Comparison of ENCODE assay signal across 19 cellular contexts in the genomic region with DNA sequence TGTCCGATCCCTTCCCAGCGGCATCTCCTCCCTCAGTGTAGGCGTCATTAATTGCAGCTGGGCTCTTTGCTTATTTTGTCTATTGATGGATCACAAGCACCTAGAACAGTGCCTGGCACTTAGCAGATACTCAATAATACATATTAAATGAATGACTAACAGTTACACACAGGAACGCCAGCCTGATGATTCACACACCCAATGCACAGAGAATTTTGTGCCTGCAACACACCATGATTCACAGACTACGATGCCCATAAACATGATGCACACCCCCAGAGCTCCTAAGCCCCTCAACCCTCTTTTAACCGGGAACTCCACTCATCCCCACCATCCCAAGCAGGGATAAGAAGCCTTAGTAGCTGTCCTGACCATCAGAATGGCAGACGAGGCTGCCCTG.
A peak's percentile ranks its signal among the peaks of the same experiment; 100 is the strongest.
DNase-seq lines count a peak whose midpoint lies in the region; ATAC-seq and TF ChIP-seq lines count a peak whose summit lies in the region.
"Had no signal": no experiment of that assay in that cellular context is flagged by ENCODE, and none has a peak within 500 bp of the region (broad histone marks: within the 10 kb centered on the region; RNA-seq: fewer than 3 reads in every experiment).

No MANE protein-coding gene starts in this region.

- H3K79me2 ChIP-seq in SK-N-SH (ENCODE audit: insufficient read depth), result no peaks in the 10 kb centered on the region

- H3K27me3 Mint-ChIP-seq in immature natural killer cell (ENCODE audit: low read depth in 3 of 3), result peaks cover 5 to 27% (median 15%) of the 10 kb centered on the region in 3 donors

- H3K27ac ChIP-seq in SK-N-SH (ENCODE audit: low read depth in 2 of 2, low read length in 1 of 2), result no peak overlapping the region
- no peak overlapping the region for H3K27ac ChIP-seq in RWPE1
- H3K27ac ChIP-seq: upper lobe of right lung had no signal

- H3K9me2 ChIP-seq in SK-N-SH, result no peaks in the 10 kb centered on the region

- no peak for TF ChIP-seq EP300 in SK-N-SH (IDR thresholded peaks at IDR 0.05; ENCODE audit: borderline replicate concordance in 1 of 2, low read depth in 1 of 2, low read length in 1 of 2)

- H3K9me3 ChIP-seq in SK-N-SH, result no peaks in the 10 kb centered on the region
- H3K9me3 ChIP-seq: upper lobe of right lung had no signal

- ATAC-seq in SK-N-SH treated with all-trans-retinoic acid at 6 μM for 48 hours, result no peak
- no peak for ATAC-seq in stimulated activated effector memory CD8-positive, alpha-beta T cell treated with anti-CD3 and anti-CD28 coated beads, Interleukin-12 subunit alpha, Interleukin-12 subunit beta, amount 100 ng/mL, for 72 hours

- no peak overlapping the region for H3K4me2 ChIP-seq in SK-N-SH
- H3K4me2 ChIP-seq: GM23338 had no signal

- H4K20me1 ChIP-seq in SK-N-SH (ENCODE audit: insufficient read depth), result no peaks in the 10 kb centered on the region

- H3K4me3 ChIP-seq in SK-N-SH (ENCODE audit: low read depth in 2 of 2, low read length in 1 of 2) (no peak overlapping the region), fibroblast of mammary gland (ENCODE audit: control insufficient read depth, low read depth, low read length) (no peak overlapping the region)
- H3K4me3 ChIP-seq: GM23338, upper lobe of right lung had no signal

- H2AFZ ChIP-seq in SK-N-SH (ENCODE audit: low read depth), result no peak overlapping the region
- H2AFZ ChIP-seq: GM23338 had no signal

- CTCF ChIA-PET in SK-N-SH (lab: Yijun Ruan, JAX), result interaction anchor here (0.9 to 8.3 kb wide), 18 partner anchors 12 to 598 kb away, joined by 3 to 93 read pairs (median 11); a partner anchor contains a TSS
- CTCF ChIA-PET in RWPE1 (lab: Yijun Ruan, JAX), result interaction anchor here (0.6 to 2.6 kb wide), 3 partner anchors 19 to 358 kb away, joined by 3 to 12 read pairs (median 3); no protein-coding TSS in a partner anchor

- 51% methylated on average over 6 of the region's 7 CpGs for WGBS in SK-N-SH (ENCODE audit: low lambda C conversion rate)

- POLR2A ChIA-PET in SK-N-SH (lab: Yijun Ruan, JAX) (no interaction called here), RWPE1 (lab: Yijun Ruan, JAX; ENCODE audit: low non-redundant PET) (no interaction called here)

- H3K36me3 ChIP-seq in SK-N-SH (replicated peaks in 1 of 2; ENCODE audit: control insufficient read depth in 1 of 2, insufficient read depth in 2 of 2, low read length in 1 of 2), result no peaks in the 10 kb centered on the region
- H3K36me3 ChIP-seq: upper lobe of right lung had no signal

- peaks cover 0 to 3% of the 10 kb centered on the region in 2 experiments; a peak in 1 of 4 replicates for H3K4me1 ChIP-seq in SK-N-SH (ENCODE audit: control insufficient read depth in 1 of 2, insufficient read depth in 2 of 2, low read depth in 1 of 2, low read length in 1 of 2)

- peaks cover 10% of the 10 kb centered on the region for H3K4me1 Mint-ChIP-seq in stimulated activated effector memory CD8-positive, alpha-beta T cell treated with anti-CD3 and anti-CD28 coated beads, Interleukin-12 subunit alpha, Interleukin-12 subunit beta, amount 100 ng/mL, for 72 hours
- peaks cover 7 to 13% of the 10 kb centered on the region in 2 donors for H3K4me1 Mint-ChIP-seq in immature natural killer cell

- TF ChIP-seq CTCF in SK-N-SH (IDR thresholded peaks at IDR 0.05) (no peak), RWPE1 (conservative IDR thresholded peaks at IDR 0.05; ENCODE audit: low read depth) (no peak), fibroblast of mammary gland (conservative IDR thresholded peaks at IDR 0.05; ENCODE audit: control insufficient read depth, insufficient read depth, low read depth, low read length) (no peak)

- H3K4me3 Mint-ChIP-seq in stimulated activated effector memory CD8-positive, alpha-beta T cell treated with anti-CD3 and anti-CD28 coated beads, Interleukin-12 subunit alpha, Interleukin-12 subunit beta, amount 100 ng/mL, for 72 hours, result peak overlapping the region; percentile 79
- H3K4me3 Mint-ChIP-seq in immature natural killer cell, result no peak overlapping the region
- H3K4me3 Mint-ChIP-seq: activated CD8-positive, alpha-beta memory T cell treated with anti-CD3 and anti-CD28 coated beads, Interleukin-2, amount 10 ng/mL, durations not matched to agents 7 days and 5 days had no signal

- DNase-seq in SK-N-SH (no peak), RWPE1 (ENCODE audit: low spot score) (peak; percentile 39), fibroblast of mammary gland (ENCODE audit: low read depth) (peak; percentile 86), amygdala (lab: John Stamatoyannopoulos, UW) (no peak), NCI-H2196 (lab: John Stamatoyannopoulos, UW; ENCODE audit: unreplicated experiment) (no peak), immature natural killer cell (no peak)
- DNase-seq in stimulated activated effector memory CD8-positive, alpha-beta T cell treated with anti-CD3 and anti-CD28 coated beads, Interleukin-12 subunit alpha, Interleukin-12 subunit beta, amount 100 ng/mL, for 72 hours (ENCODE audit: low spot score in 2 of 2), result no peak
- DNase-seq: activated CD4-positive, alpha-beta T cell treated with anti-CD3 and anti-CD28 coated beads for 1 hour; activated CD8-positive, alpha-beta memory T cell treated with anti-CD3 and anti-CD28 coated beads, Interleukin-2, amount 10 ng/mL, durations not matched to agents 7 days and 5 days; CD4-positive, CD25-positive, alpha-beta regulatory T cell; DMS79 treated with DMSO at 0.1 percent for 48 hours; left ventricle myocardium superior; NCI-H146; posterior cingulate gyrus; small intestine; upper lobe of right lung had no signal

- no peak overlapping the region for H3K27ac Mint-ChIP-seq in stimulated activated effector memory CD8-positive, alpha-beta T cell treated with anti-CD3 and anti-CD28 coated beads, Interleukin-12 subunit alpha, Interleukin-12 subunit beta, amount 100 ng/mL, for 72 hours
- H3K27ac Mint-ChIP-seq in immature natural killer cell, result peak overlapping the region in 1 of 6 donors; percentile 40
- H3K27ac Mint-ChIP-seq: activated CD8-positive, alpha-beta memory T cell treated with anti-CD3 and anti-CD28 coated beads, Interleukin-2, amount 10 ng/mL, durations not matched to agents 7 days and 5 days; CD4-positive, CD25-positive, alpha-beta regulatory T cell; GM23338; T-helper 2 cell treated with Interferon-gamma antibody and Interleukin-4, amounts not matched to agents 5 μg/mL and 100 μg/mL, for 36 hours had no signal

- no peaks in the 10 kb centered on the region for H3F3A ChIP-seq in SK-N-SH (replicated peaks; ENCODE audit: insufficient read depth)

- H3K27me3 ChIP-seq in SK-N-SH (ENCODE audit: insufficient read depth), result no peaks in the 10 kb centered on the region

- peaks cover 11% of the 10 kb centered on the region for H3K36me3 Mint-ChIP-seq in stimulated activated effector memory CD8-positive, alpha-beta T cell treated with anti-CD3 and anti-CD28 coated beads, Interleukin-12 subunit alpha, Interleukin-12 subunit beta, amount 100 ng/mL, for 72 hours
- H3K36me3 Mint-ChIP-seq in immature natural killer cell, result peaks cover 0 to 4% (median 4%) of the 10 kb centered on the region in 3 donors
- H3K36me3 Mint-ChIP-seq: activated CD8-positive, alpha-beta memory T cell treated with anti-CD3 and anti-CD28 coated beads, Interleukin-2, amount 10 ng/mL, durations not matched to agents 7 days and 5 days; CD4-positive, CD25-positive, alpha-beta regulatory T cell had no signal

- no peaks in the 10 kb centered on the region for H3K9me3 Mint-ChIP-seq in stimulated activated effector memory CD8-positive, alpha-beta T cell treated with anti-CD3 and anti-CD28 coated beads, Interleukin-12 subunit alpha, Interleukin-12 subunit beta, amount 100 ng/mL, for 72 hours
- no peaks in the 10 kb centered on the region for H3K9me3 Mint-ChIP-seq in immature natural killer cell
- H3K9me3 Mint-ChIP-seq: CD4-positive, CD25-positive, alpha-beta regulatory T cell; T-helper 2 cell treated with Interferon-gamma antibody and Interleukin-4, amounts not matched to agents 5 μg/mL and 100 μg/mL, for 36 hours had no signal

- H3K9ac ChIP-seq in SK-N-SH, result no peak overlapping the region

- TF ChIP-seq RAD21 in SK-N-SH (IDR thresholded peaks at IDR 0.05; ENCODE audit: low read length), result no peak

TF ChIP-seq in SK-N-SH, 30 proteins besides CTCF, POLR2A, EP300 and RAD21:
- TF ChIP-seq FOSL2 (IDR thresholded peaks at IDR 0.05; ENCODE audit: borderline replicate concordance, low read depth) (peak; percentile 29; the same call in 1 of the 2 replicates), SMC3 (IDR thresholded peaks at IDR 0.05; ENCODE audit: low read depth, low read length) (no peak)

TF ChIP-seq in SK-N-SH treated with all-trans-retinoic acid at 6 μM for 48 hours, 23 proteins besides CTCF, POLR2A, EP300 and RAD21:
- TF ChIP-seq SNAI2 (CRISPR knock-in tag; IDR thresholded peaks at IDR 0.05) (no peak), PPARA (CRISPR knock-in tag; IDR thresholded peaks at IDR 0.05; ENCODE audit: borderline replicate concordance) (no peak), ZNF70 (CRISPR knock-in tag; IDR thresholded peaks at IDR 0.05) (no peak), ARNTL (CRISPR knock-in tag; IDR thresholded peaks at IDR 0.05; ENCODE audit: borderline replicate concordance, low read depth) (no peak), ZNF565 (CRISPR knock-in tag; conservative IDR thresholded peaks at IDR 0.05; ENCODE audit: low read depth) (no peak), ZFP30 (CRISPR knock-in tag; IDR thresholded peaks at IDR 0.05) (no peak), GLIS3 (CRISPR knock-in tag; IDR thresholded peaks at IDR 0.05) (no peak), ZNF8 (CRISPR knock-in tag; IDR thresholded peaks at IDR 0.05) (no peak)
- TF ChIP-seq, protein P1, sequence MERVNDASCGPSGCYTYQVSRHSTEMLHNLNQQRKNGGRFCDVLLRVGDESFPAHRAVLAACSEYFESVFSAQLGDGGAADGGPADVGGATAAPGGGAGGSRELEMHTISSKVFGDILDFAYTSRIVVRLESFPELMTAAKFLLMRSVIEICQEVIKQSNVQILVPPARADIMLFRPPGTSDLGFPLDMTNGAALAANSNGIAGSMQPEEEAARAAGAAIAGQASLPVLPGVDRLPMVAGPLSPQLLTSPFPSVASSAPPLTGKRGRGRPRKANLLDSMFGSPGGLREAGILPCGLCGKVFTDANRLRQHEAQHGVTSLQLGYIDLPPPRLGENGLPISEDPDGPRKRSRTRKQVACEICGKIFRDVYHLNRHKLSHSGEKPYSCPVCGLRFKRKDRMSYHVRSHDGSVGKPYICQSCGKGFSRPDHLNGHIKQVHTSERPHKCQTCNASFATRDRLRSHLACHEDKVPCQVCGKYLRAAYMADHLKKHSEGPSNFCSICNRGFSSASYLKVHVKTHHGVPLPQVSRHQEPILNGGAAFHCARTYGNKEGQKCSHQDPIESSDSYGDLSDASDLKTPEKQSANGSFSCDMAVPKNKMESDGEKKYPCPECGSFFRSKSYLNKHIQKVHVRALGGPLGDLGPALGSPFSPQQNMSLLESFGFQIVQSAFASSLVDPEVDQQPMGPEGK (CRISPR knock-in tag; IDR thresholded peaks at IDR 0.05; ENCODE audit: borderline replicate concordance), result no peak

Comparison
In these comparisons a context has a peak if more than half of its experiments do, and no peak if none do; other contexts are left out.
1. DNase-seq: peak in RWPE1 (single experiment) and fibroblast of mammary gland (single experiment); none in SK-N-SH (single experiment), stimulated activated effector memory CD8-positive, alpha-beta T cell treated with anti-CD3 and anti-CD28 coated beads, Interleukin-12 subunit alpha, Interleukin-12 subunit beta, amount 100 ng/mL, for 72 hours (0 of 2), amygdala (0 of 56), NCI-H2196 (single experiment) and immature natural killer cell (0 of 3).